In the genomic region with DNA sequence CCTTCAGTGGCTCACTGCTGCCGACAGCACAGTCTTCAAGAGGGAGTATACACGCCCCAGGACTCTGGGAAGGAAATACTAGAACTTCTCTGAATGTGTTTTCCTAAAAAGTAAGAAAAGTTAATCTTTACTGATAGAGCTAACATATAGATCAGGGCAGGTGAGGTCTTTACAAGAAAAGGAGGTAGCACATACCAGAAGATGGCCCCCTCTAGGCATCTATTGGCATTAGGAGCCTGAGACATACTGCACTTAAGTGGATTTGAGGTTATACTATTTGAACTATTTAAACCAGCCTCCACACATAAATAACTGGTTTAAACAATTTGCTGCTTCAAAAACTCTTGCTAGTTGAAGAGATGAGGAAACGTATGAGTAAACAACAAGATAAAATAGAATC, we compare ENCODE assay signal across 1 cellular context.
TF ChIP-seq lines count a peak whose summit lies in the region.

No MANE protein-coding gene starts in this region.

TF ChIP-seq in H1, 55 proteins besides CTCF, POLR2A, EP300 and RAD21:
- TF ChIP-seq CEBPB (IDR thresholded peaks at IDR 0.05; ENCODE audit: low read depth, low read length) (no peak), CHD1 (IDR thresholded peaks at IDR 0.05; ENCODE audit: low read depth, low read length) (no peak), CHD2 (IDR thresholded peaks at IDR 0.05; ENCODE audit: low read length) (no peak), POLR2AphosphoS5 (IDR thresholded peaks at IDR 0.05; ENCODE audit: low read depth, low read length) (no peak), POU5F1 (IDR thresholded peaks at IDR 0.05; ENCODE audit: low read depth, low read length) (no peak), RNF2 (IDR thresholded peaks at IDR 0.05; ENCODE audit: borderline replicate concordance, low read depth, low read length, missing control alignments, poor library complexity, severe bottlenecking) (no peak), ZNF274 (IDR thresholded peaks at IDR 0.05; ENCODE audit: borderline replicate concordance, extremely low read depth, low read length) (no peak), TBP (IDR thresholded peaks at IDR 0.05; ENCODE audit: low read depth, low read length) (no peak), JUND (IDR thresholded peaks at IDR 0.05; ENCODE audit: low read length) (no peak), HDAC2 (IDR thresholded peaks at IDR 0.05; ENCODE audit: borderline replicate concordance in 1 of 2, low read depth in 2 of 2, low read length in 2 of 2) (no peak), SUZ12 (IDR thresholded peaks at IDR 0.05; ENCODE audit: low read length) (no peak), NANOG (IDR thresholded peaks at IDR 0.05; ENCODE audit: insufficient read depth, low read depth, low read length, poor library complexity, severe bottlenecking) (no peak), EGR1 (IDR thresholded peaks at IDR 0.05; ENCODE audit: borderline replicate concordance, low read depth, low read length) (no peak), SIRT6 (IDR thresholded peaks at IDR 0.05; ENCODE audit: low read length) (no peak), SAP30 (IDR thresholded peaks at IDR 0.05; ENCODE audit: insufficient read depth, insufficient replicate concordance, low read length) (no peak), SIN3A (conservative IDR thresholded peaks at IDR 0.05 in 1 of 2, IDR thresholded peaks at IDR 0.05 in 1 of 2; ENCODE audit: low read depth in 1 of 2, low read length in 2 of 2) (no peak)
- TF ChIP-seq, protein P1, sequence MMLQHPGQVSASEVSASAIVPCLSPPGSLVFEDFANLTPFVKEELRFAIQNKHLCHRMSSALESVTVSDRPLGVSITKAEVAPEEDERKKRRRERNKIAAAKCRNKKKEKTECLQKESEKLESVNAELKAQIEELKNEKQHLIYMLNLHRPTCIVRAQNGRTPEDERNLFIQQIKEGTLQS (IDR thresholded peaks at IDR 0.05; ENCODE audit: insufficient read depth, low read depth, low read length) = no peak
- TF ChIP-seq, protein P2, sequence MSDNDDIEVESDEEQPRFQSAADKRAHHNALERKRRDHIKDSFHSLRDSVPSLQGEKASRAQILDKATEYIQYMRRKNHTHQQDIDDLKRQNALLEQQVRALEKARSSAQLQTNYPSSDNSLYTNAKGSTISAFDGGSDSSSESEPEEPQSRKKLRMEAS (IDR thresholded peaks at IDR 0.05) = no peak
TF ChIP-seq in H1: peak in this region for 0.
